In the genomic region with DNA sequence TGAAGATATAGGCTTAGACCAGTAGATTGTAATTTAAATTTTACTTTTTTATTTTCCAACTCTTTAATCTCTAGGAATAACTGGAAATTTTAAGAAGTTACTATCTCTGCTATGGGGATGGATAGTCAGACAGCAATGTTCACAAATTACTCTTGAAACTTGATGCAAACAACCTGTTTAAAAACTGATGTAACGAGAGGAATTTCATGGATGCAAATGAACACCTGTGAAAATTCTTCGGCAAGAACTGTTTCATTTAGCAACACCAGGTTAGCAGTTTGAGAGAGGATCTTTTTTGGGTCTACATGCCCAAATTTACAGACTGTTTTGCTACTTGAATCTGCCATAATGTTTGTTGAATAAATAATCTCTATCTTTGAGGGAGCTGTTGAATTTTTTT, we compare ENCODE assay signal across 33 cellular contexts. TPM values are rescaled to one million over a fixed set of nuclear protein-coding genes. Genes with fewer than 3 reads are reported as not detected.
"Had no signal": no experiment of that assay in that cellular context is flagged by ENCODE, and none has a peak within 500 bp of the region (broad histone marks: within the 10 kb centered on the region; RNA-seq: fewer than 3 reads in every experiment).

No MANE protein-coding gene starts in this region.

- ATAC-seq: activated CD4-positive, CD25-positive, alpha-beta regulatory T cell treated with anti-CD3 and anti-CD28 coated beads, Interleukin-2, amount 50 U/mL, for 24 hours; activated T-cell treated with anti-CD3 and anti-CD28 coated beads, Interleukin-2, amount 50 U/mL, for 4 hours; K562; Panc1; WTC11 had no signal

- H3K27me3 Mint-ChIP-seq: activated CD4-positive, alpha-beta memory T cell treated with anti-CD3 and anti-CD28 coated beads for 36 hours; brain had no signal

- H3K4me3 ChIP-seq: colonic mucosa, K562, SJCRH30, SK-N-MC had no signal

- H3K9me3 ChIP-seq: colonic mucosa had no signal

- H3K36me3 ChIP-seq: colonic mucosa, SJCRH30 had no signal

- DNase-seq: activated CD4-positive, alpha-beta memory T cell treated with anti-CD3 and anti-CD28 coated beads for 36 hours; activated CD4-positive, alpha-beta T cell treated with anti-CD3 and anti-CD28 coated beads for 4 hours; activated CD4-positive, alpha-beta T cell treated with anti-CD3 and anti-CD28 coated beads, Interleukin-2, amount 50 U/mL, for 1 hour; activated CD8-positive, alpha-beta memory T cell treated with anti-CD3 and anti-CD28 coated beads, Interleukin-2, amount 50 U/mL, for 4 hours; activated effector memory CD4-positive, alpha-beta T cell treated with Interleukin-2 at 50 U/mL for 16 hours; activated naive CD4-positive, alpha-beta T cell treated with anti-CD3 and anti-CD28 coated beads, Interleukin-2, amount 50 U/mL, for 16 hours; activated T-cell treated with anti-CD3 and anti-CD28 coated beads for 4 hours; activated T-cell treated with anti-CD3 and anti-CD28 coated beads, Interleukin-2, amount 50 U/mL, for 4 hours; anterior cingulate cortex; central memory CD4-positive, alpha-beta T cell; colonic mucosa; NCI-H1048; NCI-H146; NCI-H187; NCI-H2029 treated with DMSO at 0.1 percent for 48 hours; NCI-H2107; NCI-H2171; NCI-H510A; NK-92 treated with Interleukin-12 subunit alpha and Interleukin-12 subunit beta, amount 100 ng/mL, for 24 hours; SHP77; SJCRH30 had no signal

- H3K4me3 Mint-ChIP-seq: activated CD4-positive, alpha-beta memory T cell treated with anti-CD3 and anti-CD28 coated beads for 36 hours; activated T-cell treated with anti-CD3 and anti-CD28 coated beads, Interleukin-2, amount 50 U/mL, for 4 hours; activated T-helper 1 cell treated with anti-CD3 and anti-CD28 coated beads, Interleukin-12 subunit alpha, Interleukin-12 subunit beta, Interleukin-2, Interleukin-4 antibody, amounts not matched to agents 30 ng/mL and 10 ng/mL and 1 ng/mL, durations not matched to agents 14 hours and 24 hours and 36 hours; brain; T-helper 2 cell treated with Interferon-gamma antibody and Interleukin-4, amounts not matched to agents 5 μg/mL and 100 μg/mL, for 36 hours; WTC11 had no signal

- FAIRE-seq: K562, TTC549 had no signal

- H3K27ac Mint-ChIP-seq: activated CD4-positive, alpha-beta memory T cell treated with anti-CD3 and anti-CD28 coated beads for 36 hours; T-helper 2 cell treated with Interferon-gamma antibody and Interleukin-4, amounts not matched to agents 5 μg/mL and 100 μg/mL, for 36 hours; WTC11 had no signal

- H3K27ac ChIP-seq: colonic mucosa, SJCRH30 had no signal

- H3K4me1 ChIP-seq: colonic mucosa, SJCRH30 had no signal

- H3K4me1 Mint-ChIP-seq: brain, WTC11 had no signal

- H3K27me3 ChIP-seq: colonic mucosa, SJCRH30 had no signal

RNA-seq across cellular contexts. Expression of a gene that starts 24.8 kb away (rescaled TPM):
- total RNA-seq: chondrocyte, MCF 10A, RPMI7951 had no signal
- polyA plus RNA-seq: K562 had no signal
